In the genomic region with DNA sequence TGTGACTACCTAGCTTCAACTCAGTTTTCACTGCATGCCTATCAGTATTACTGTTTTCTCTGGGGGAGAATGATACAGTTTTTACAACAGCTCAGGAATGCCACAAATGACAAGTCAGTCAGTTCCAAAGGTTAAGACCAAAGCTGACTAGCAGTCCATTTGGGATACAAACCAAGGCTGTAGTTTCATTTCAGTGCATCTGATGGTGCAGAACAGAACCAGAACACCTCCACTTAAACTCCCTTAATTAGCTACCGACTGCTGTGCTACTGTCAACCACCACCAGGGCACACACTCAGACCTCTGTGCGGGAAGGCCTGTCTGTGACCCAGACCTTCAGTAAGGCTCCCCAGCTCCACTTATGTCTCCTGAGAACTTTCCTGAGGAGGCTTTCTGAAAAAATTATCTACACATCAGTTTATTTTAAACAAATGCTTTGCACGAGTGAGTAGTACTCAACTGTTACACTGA, we compare ENCODE assay signal across 8 cellular contexts. TPM values are rescaled to one million over a fixed set of nuclear protein-coding genes. Genes with fewer than 3 reads are reported as not detected.
DNase-seq lines count a peak whose midpoint lies in the region; ATAC-seq and TF ChIP-seq lines count a peak whose summit lies in the region.

No MANE protein-coding gene starts in this region.

- no peaks in the 10 kb centered on the region for H3K4me1 ChIP-seq in OCI-LY3 (ENCODE audit: low read length)
- peaks cover 4% of the 10 kb centered on the region for H3K4me1 ChIP-seq in fibroblast of lung (ENCODE audit: control insufficient read depth, extremely low read depth, insufficient read depth, low read length)
- H3K4me1 ChIP-seq in smooth muscle cell (ENCODE audit: low read depth): no peaks in the 10 kb centered on the region

- ATAC-seq in activated CD8-positive, alpha-beta memory T cell treated with anti-CD3 and anti-CD28 coated beads, Interleukin-2, amount 10 ng/mL, durations not matched to agents 7 days and 5 days: peak; percentile 61
- no peak for ATAC-seq in GM19397 (IDR thresholded peaks at IDR 0.05; ENCODE audit: unreplicated experiment)
- no peak for ATAC-seq in HG03025 (IDR thresholded peaks at IDR 0.05; ENCODE audit: low FRiP score, unreplicated experiment)

- H3K4me3 ChIP-seq in OCI-LY3 (ENCODE audit: low read length): no peak overlapping the region
- H3K4me3 ChIP-seq in fibroblast of lung (replicated peaks in 1 of 4; ENCODE audit: control extremely low read depth in 1 of 4, insufficient read depth in 1 of 4, low read depth in 3 of 4, low read length in 4 of 4): no peak overlapping the region
- H3K4me3 ChIP-seq in smooth muscle cell: no peak overlapping the region

- DNase-seq in activated CD8-positive, alpha-beta memory T cell treated with anti-CD3 and anti-CD28 coated beads, Interleukin-2, amount 10 ng/mL, durations not matched to agents 7 days and 5 days: no peak
- DNase-seq in activated CD8-positive, alpha-beta memory T cell treated with anti-CD3 and anti-CD28 coated beads for 24 hours: no peak
- DNase-seq in fibroblast of lung (ENCODE audit: low read depth in 2 of 2): peak in 1 of 2 donors; percentile 49
- no peak for DNase-seq in smooth muscle cell (lab: John Stamatoyannopoulos, UW; ENCODE audit: unreplicated experiment)
- no peak for DNase-seq in head of caudate nucleus

- CTCF ChIA-PET in activated CD8-positive, alpha-beta memory T cell treated with anti-CD3 and anti-CD28 coated beads, Interleukin-2, amount 10 ng/mL, durations not matched to agents 7 days and 5 days (lab: Charles Lee): interaction anchor here (0.9 to 2.8 kb wide), 14 partner anchors 9 to 524 kb away, joined by 3 to 28 read pairs (median 4); a partner anchor contains a TSS

- H3K27ac Mint-ChIP-seq in activated CD8-positive, alpha-beta memory T cell treated with anti-CD3 and anti-CD28 coated beads, Interleukin-2, amount 10 ng/mL, durations not matched to agents 7 days and 5 days: no peak overlapping the region

- no peaks in the 10 kb centered on the region for H3K4me1 Mint-ChIP-seq in activated CD8-positive, alpha-beta memory T cell treated with anti-CD3 and anti-CD28 coated beads, Interleukin-2, amount 10 ng/mL, durations not matched to agents 7 days and 5 days

- H3K79me2 ChIP-seq in OCI-LY3 (ENCODE audit: low read length) (peaks cover 7% of the 10 kb centered on the region), fibroblast of lung (ENCODE audit: control insufficient read depth, insufficient read depth, low read length) (no peaks in the 10 kb centered on the region), smooth muscle cell (ENCODE audit: low read depth) (peaks cover 6% of the 10 kb centered on the region)

- peaks cover 21% of the 10 kb centered on the region for H3K36me3 Mint-ChIP-seq in activated CD8-positive, alpha-beta memory T cell treated with anti-CD3 and anti-CD28 coated beads, Interleukin-2, amount 10 ng/mL, durations not matched to agents 7 days and 5 days

- intact Hi-C loops in head of caudate nucleus (cut with DNase I): no loop called here

- no peak overlapping the region for H3K4me3 Mint-ChIP-seq in activated CD8-positive, alpha-beta memory T cell treated with anti-CD3 and anti-CD28 coated beads, Interleukin-2, amount 10 ng/mL, durations not matched to agents 7 days and 5 days

- H3K27me3 Mint-ChIP-seq in activated CD8-positive, alpha-beta memory T cell treated with anti-CD3 and anti-CD28 coated beads, Interleukin-2, amount 10 ng/mL, durations not matched to agents 7 days and 5 days: no peaks in the 10 kb centered on the region

- H3F3A ChIP-seq in smooth muscle cell (ENCODE audit: low read depth): peaks cover 28% of the 10 kb centered on the region

- peaks cover 47% of the 10 kb centered on the region for H3K36me3 ChIP-seq in OCI-LY3 (replicated peaks; ENCODE audit: low read depth, low read length)
- H3K36me3 ChIP-seq in fibroblast of lung (ENCODE audit: control insufficient read depth, insufficient read depth, low read length): peaks cover 5% of the 10 kb centered on the region
- H3K36me3 ChIP-seq in smooth muscle cell (ENCODE audit: low read depth): peaks cover 2% of the 10 kb centered on the region

- no peak overlapping the region for H2AFZ ChIP-seq in OCI-LY3 (ENCODE audit: low read depth, low read length)
- no peak overlapping the region for H2AFZ ChIP-seq in fibroblast of lung (ENCODE audit: low read length)
- no peak overlapping the region for H2AFZ ChIP-seq in smooth muscle cell (ENCODE audit: low read depth)

- WGBS in smooth muscle cell (ENCODE audit: low lambda C conversion rate): 72% methylated on average over 3 of the region's 3 CpGs

- H3K9me3 ChIP-seq in OCI-LY3 (ENCODE audit: insufficient read depth, low read length) (no peaks in the 10 kb centered on the region), fibroblast of lung (ENCODE audit: control insufficient read depth, insufficient read depth, low read depth, low read length) (no peaks in the 10 kb centered on the region), smooth muscle cell (replicated peaks; ENCODE audit: low read depth) (no peaks in the 10 kb centered on the region)

- H3K9ac ChIP-seq in OCI-LY3 (ENCODE audit: low read length): no peak overlapping the region
- no peak overlapping the region for H3K9ac ChIP-seq in fibroblast of lung (ENCODE audit: insufficient read depth, low read length)
- H3K9ac ChIP-seq in smooth muscle cell (ENCODE audit: low read depth): no peak overlapping the region

- no peak overlapping the region for H3K4me2 ChIP-seq in OCI-LY3 (ENCODE audit: low read length)
- H3K4me2 ChIP-seq in fibroblast of lung (ENCODE audit: extremely low read depth, insufficient read depth, low read length): no peak overlapping the region
- no peak overlapping the region for H3K4me2 ChIP-seq in smooth muscle cell

- H3K27me3 ChIP-seq in OCI-LY3 (ENCODE audit: low read depth, low read length): no peaks in the 10 kb centered on the region
- H3K27me3 ChIP-seq in fibroblast of lung (ENCODE audit: control insufficient read depth, insufficient read depth, low read length): no peaks in the 10 kb centered on the region
- H3K27me3 ChIP-seq in smooth muscle cell (ENCODE audit: low read depth): no peaks in the 10 kb centered on the region

- H3K27ac ChIP-seq in OCI-LY3 (ENCODE audit: low read length) (no peak overlapping the region), fibroblast of lung (ENCODE audit: insufficient read depth, low read length) (peak overlapping the region; percentile 9), smooth muscle cell (ENCODE audit: low read depth) (peak overlapping the region; percentile 7)

- peak; percentile 26; the same call in 1 of the 2 replicates for TF ChIP-seq CTCF in OCI-LY3 (IDR thresholded peaks at IDR 0.05; ENCODE audit: low read depth, low read length)
- TF ChIP-seq CTCF in fibroblast of lung (conservative IDR thresholded peaks at IDR 0.05 in 1 of 2, IDR thresholded peaks at IDR 0.05 in 1 of 2; ENCODE audit: low read depth in 1 of 2, low read length in 2 of 2): peak; percentile 31 to 50
- TF ChIP-seq CTCF in smooth muscle cell (IDR thresholded peaks at IDR 0.05; ENCODE audit: borderline replicate concordance, insufficient read depth, poor library complexity, severe bottlenecking): peak; percentile 47

- no peaks in the 10 kb centered on the region for H3K9me3 Mint-ChIP-seq in activated CD8-positive, alpha-beta memory T cell treated with anti-CD3 and anti-CD28 coated beads, Interleukin-2, amount 10 ng/mL, durations not matched to agents 7 days and 5 days (ENCODE audit: low read depth)

- H4K20me1 ChIP-seq in OCI-LY3 (ENCODE audit: insufficient read depth, low read length): peaks cover 10% of the 10 kb centered on the region
- H4K20me1 ChIP-seq in fibroblast of lung (ENCODE audit: control insufficient read depth, extremely low read depth, insufficient read depth, low read length): no peaks in the 10 kb centered on the region
- peaks cover 13% of the 10 kb centered on the region for H4K20me1 ChIP-seq in smooth muscle cell (ENCODE audit: low read depth)

RNA-seq across cellular contexts. Expression of a gene that starts 20.4 kb away (rescaled TPM):
- total RNA-seq in activated CD8-positive, alpha-beta memory T cell treated with anti-CD3 and anti-CD28 coated beads, Interleukin-2, amount 10 ng/mL, durations not matched to agents 7 days and 5 days: 10 to 100 TPM; 56.1 to 80.8 TPM
- total RNA-seq in fibroblast of lung (90.4 and 162 TPM in 2 replicates), smooth muscle cell (101 and 103 TPM in 2 replicates)
- polyA plus RNA-seq in fibroblast of lung (170 and 200 TPM in 2 replicates), smooth muscle cell (61.0 and 67.6 TPM in 2 replicates)
- polyA plus RNA-seq in fibroblast of lung (2012): 119 and 162 TPM in 2 replicates
- 172 and 227 TPM in 2 replicates for polyA minus RNA-seq in fibroblast of lung (ENCODE audit: low replicate concordance)

RNA-seq across cellular contexts. Expression of a gene that starts 30.9 kb away (rescaled TPM):
- total RNA-seq in activated CD8-positive, alpha-beta memory T cell treated with anti-CD3 and anti-CD28 coated beads, Interleukin-2, amount 10 ng/mL, durations not matched to agents 7 days and 5 days: 10 to 100 TPM in 1 of 2 experiments, 1 to 10 TPM in 1; 5.4 to 14.1 TPM
- total RNA-seq in fibroblast of lung (49.8 and 63.1 TPM in 2 replicates), smooth muscle cell (70.6 and 91.8 TPM in 2 replicates)
- polyA plus RNA-seq in fibroblast of lung (97.9 and 104 TPM in 2 replicates), smooth muscle cell (193 and 257 TPM in 2 replicates)
- polyA plus RNA-seq in fibroblast of lung (2012): 130 and 148 TPM in 2 replicates
- 61.9 and 91.5 TPM in 2 replicates for polyA minus RNA-seq in fibroblast of lung (ENCODE audit: low replicate concordance)

RNA-seq across cellular contexts. Expression of a gene that starts 32.8 kb away (rescaled TPM):
- 10 to 100 TPM; 46.3 to 47.8 TPM for total RNA-seq in activated CD8-positive, alpha-beta memory T cell treated with anti-CD3 and anti-CD28 coated beads, Interleukin-2, amount 10 ng/mL, durations not matched to agents 7 days and 5 days
- total RNA-seq in fibroblast of lung (44.9 and 50.4 TPM in 2 replicates), smooth muscle cell (63.4 and 72.7 TPM in 2 replicates)
- polyA plus RNA-seq in fibroblast of lung (64.8 and 68.1 TPM in 2 replicates), smooth muscle cell (32.7 and 35.6 TPM in 2 replicates)
- 78.7 and 95.1 TPM in 2 replicates for polyA plus RNA-seq in fibroblast of lung (2012)
- polyA minus RNA-seq in fibroblast of lung (ENCODE audit: low replicate concordance): 3.5 and 7.2 TPM in 2 replicates

RNA-seq across cellular contexts. Expression of a gene that starts 39.0 kb away (rescaled TPM):
- 10 to 100 TPM; 25.1 to 32.6 TPM for total RNA-seq in activated CD8-positive, alpha-beta memory T cell treated with anti-CD3 and anti-CD28 coated beads, Interleukin-2, amount 10 ng/mL, durations not matched to agents 7 days and 5 days
- 9.0 and 12.6 TPM in 2 replicates for total RNA-seq in fibroblast of lung
- polyA plus RNA-seq in fibroblast of lung: 13.2 and 17.7 TPM in 2 replicates
- 15.1 and 18.7 TPM in 2 replicates for polyA plus RNA-seq in fibroblast of lung (2012)
- polyA minus RNA-seq in fibroblast of lung (ENCODE audit: low replicate concordance): 15.9 and 24.2 TPM in 2 replicates
- 9.9 and 15.3 TPM in 2 replicates for total RNA-seq in smooth muscle cell
- 22.7 and 22.9 TPM in 2 replicates for polyA plus RNA-seq in smooth muscle cell
